ENCODE assay signal across 29 cellular contexts in the genomic region with DNA sequence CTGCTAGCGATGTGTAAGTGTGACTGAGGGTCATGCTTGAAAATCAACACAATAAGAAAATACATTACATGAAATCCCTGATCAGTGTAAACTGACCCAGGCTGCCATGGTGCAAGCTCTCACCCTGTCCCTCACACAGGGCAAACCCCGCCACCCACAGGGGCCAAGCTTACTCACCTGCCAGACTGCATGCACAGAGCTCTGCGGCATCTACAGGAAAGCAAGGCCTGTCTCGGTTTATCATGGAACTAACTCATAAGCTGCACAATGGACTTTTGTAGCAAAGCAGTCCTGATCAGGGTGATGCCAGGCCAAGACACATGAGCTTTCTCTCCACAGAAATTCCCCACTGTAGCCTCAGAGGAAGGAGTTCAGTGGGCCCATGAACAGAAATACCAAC. TPM values are rescaled to one million over a fixed set of nuclear protein-coding genes. Genes with fewer than 3 reads are reported as not detected.
DNase-seq lines count a peak whose midpoint lies in the region; ATAC-seq and TF ChIP-seq lines count a peak whose summit lies in the region.
"Had no signal": no experiment of that assay in that cellular context is flagged by ENCODE, and none has a peak within 500 bp of the region (broad histone marks: within the 10 kb centered on the region; RNA-seq: fewer than 3 reads in every experiment).

No MANE protein-coding gene starts in this region.

- no peak overlapping the region for H4K12ac ChIP-seq in trophoblast cell (ENCODE audit: low read depth, low read length)

- H3K36me3 ChIP-seq in HUES64 (ENCODE audit: insufficient read depth, low read length) (peaks cover 5% of the 10 kb centered on the region; the same call in 1 of the 2 replicates), endodermal cell (ENCODE audit: control insufficient read depth, insufficient read depth, low read length) (peaks cover 8% of the 10 kb centered on the region), trophoblast cell (ENCODE audit: control insufficient read depth in 1 of 2, insufficient read depth in 2 of 2, low read length in 2 of 2) (peaks cover 26 to 35% of the 10 kb centered on the region in 2 experiments), HAP-1 (replicated peaks) (peaks cover 10% of the 10 kb centered on the region)
- H3K36me3 ChIP-seq: breast epithelium had no signal

- H4K91ac ChIP-seq in trophoblast cell (ENCODE audit: low read depth, low read length) = no peak overlapping the region

- no peak overlapping the region for H3K23ac ChIP-seq in trophoblast cell (ENCODE audit: low read length)

- TF ChIP-seq CTCF in endodermal cell (conservative IDR thresholded peaks at IDR 0.05) = no peak

- H3K4me2 ChIP-seq in trophoblast cell (ENCODE audit: low read length) = no peak overlapping the region

- H3K4me1 ChIP-seq in HUES64 (ENCODE audit: insufficient read depth, low read length) (peaks cover 18% of the 10 kb centered on the region; the same call in 1 of the 2 replicates), endodermal cell (ENCODE audit: control insufficient read depth, insufficient read depth, low read length) (no peaks in the 10 kb centered on the region), trophoblast cell (ENCODE audit: control insufficient read depth in 1 of 2, insufficient read depth in 2 of 2, low read length in 2 of 2) (peaks cover 2 to 5% of the 10 kb centered on the region in 2 experiments), HAP-1 (no peaks in the 10 kb centered on the region)

- peak overlapping the region; percentile 30 for H3K27ac Mint-ChIP-seq in endodermal cell
- H3K27ac Mint-ChIP-seq: activated naive CD4-positive, alpha-beta T cell treated with anti-CD3 and anti-CD28 coated beads, Interleukin-2, amount 50 U/mL, for 24 hours; activated T-helper 17 cell treated with anti-CD3 and anti-CD28 coated beads, Interleukin-2, amount 50 U/mL, for 72 hours; stimulated activated memory B cell treated with anti-CD40 and anti-IgM and Interleukin-4, amounts not matched to agents 10 μg/mL and 1 μg/mL and 100 μg/mL, for 72 hours had no signal

- no peak overlapping the region for H2AK5ac ChIP-seq in trophoblast cell (ENCODE audit: low read length)

- 93% methylated on average over 4 of the region's 4 CpGs for WGBS in HUES64
- WGBS in endodermal cell (ENCODE audit: insufficient coverage in 1 of 2, insufficient read length in 1 of 2), 2 experiments = 92 to 97% methylated on average over 3 to 4 of the region's 4 CpGs
- no CpG with 5 or more reads among the region's 4 CpGs for WGBS in trophoblast cell (ENCODE audit: extremely low coverage, insufficient coverage, insufficient read length)

- no peak overlapping the region for H2BK12ac ChIP-seq in trophoblast cell (ENCODE audit: low read length)

- peaks cover 12% of the 10 kb centered on the region for H3K4me1 Mint-ChIP-seq in endodermal cell

- H3K4me3 ChIP-seq in HUES64 (ENCODE audit: low read length) (no peak overlapping the region), endodermal cell (ENCODE audit: low read length) (no peak overlapping the region), trophoblast cell (ENCODE audit: low read depth, low read length) (no peak overlapping the region), HAP-1 (no peak overlapping the region)
- H3K4me3 ChIP-seq: BLaER1, breast epithelium, coronary artery, GM12878, K562 had no signal

- H3K27me3 ChIP-seq in HUES64 (ENCODE audit: insufficient read depth, low read length) (no peaks in the 10 kb centered on the region), endodermal cell (ENCODE audit: control insufficient read depth, insufficient read depth, low read length, poor library complexity, severe bottlenecking) (no peaks in the 10 kb centered on the region), trophoblast cell (ENCODE audit: insufficient read depth, low read length) (no peaks in the 10 kb centered on the region), HAP-1 (ENCODE audit: low read depth) (no peaks in the 10 kb centered on the region)
- H3K27me3 ChIP-seq: BLaER1, breast epithelium had no signal

- ATAC-seq in HG03175 (IDR thresholded peaks at IDR 0.05; ENCODE audit: unreplicated experiment) (no peak), GM18909 (IDR thresholded peaks at IDR 0.05; ENCODE audit: poor library complexity, unreplicated experiment) (no peak)
- ATAC-seq: activated T-helper 17 cell treated with anti-CD3 and anti-CD28 coated beads, Interleukin-2, amount 50 U/mL, for 72 hours; GM12878; K562; left lobe of liver; PC-3; Right ventricle myocardium inferior; stimulated activated memory B cell treated with anti-CD40 and anti-IgM and Interleukin-4, amounts not matched to agents 10 μg/mL and 1 μg/mL and 100 μg/mL, for 72 hours; T-helper 17 cell had no signal

- H3K27ac ChIP-seq in HUES64 (ENCODE audit: low read depth, low read length) (no peak overlapping the region), endodermal cell (ENCODE audit: low read depth, low read length) (no peak overlapping the region), trophoblast cell (ENCODE audit: low read depth, low read length) (no peak overlapping the region)
- H3K27ac ChIP-seq: BLaER1, breast epithelium, coronary artery had no signal

- 0 out of 2 replicates have a peak overlapping the region, but pooled peaks have one; percentile 42 for H3K9ac ChIP-seq in HUES64 (ENCODE audit: low read depth, low read length)
- H3K9ac ChIP-seq in endodermal cell (ENCODE audit: extremely low read depth, low read length, poor library complexity, severe bottlenecking) = no peak overlapping the region
- H3K9ac ChIP-seq in trophoblast cell (ENCODE audit: low read length) = no peak overlapping the region
- H3K9ac ChIP-seq: BLaER1 had no signal

- no peaks in the 10 kb centered on the region for H3K79me1 ChIP-seq in trophoblast cell (ENCODE audit: low read length)

- no peak overlapping the region for H2AFZ ChIP-seq in trophoblast cell (ENCODE audit: insufficient read depth, low read length, poor library complexity)

- in situ Hi-C loops in HAP-1 (cut with MboI; ENCODE audit: low sequenced_read_pairs) = no loop called here

- no peaks in the 10 kb centered on the region for H3K9me3 Mint-ChIP-seq in endodermal cell
- H3K9me3 Mint-ChIP-seq: activated naive CD4-positive, alpha-beta T cell treated with anti-CD3 and anti-CD28 coated beads, Interleukin-2, amount 50 U/mL, for 24 hours; activated T-helper 17 cell treated with anti-CD3 and anti-CD28 coated beads, Interleukin-2, amount 50 U/mL, for 72 hours; stimulated activated memory B cell treated with anti-CD40 and anti-IgM and Interleukin-4, amounts not matched to agents 10 μg/mL and 1 μg/mL and 100 μg/mL, for 72 hours had no signal

- DNase-seq in COLO829 (ENCODE audit: low spot score) = peak; percentile 34
- no peak for DNase-seq in endodermal cell
- no peak for DNase-seq in trophoblast cell
- DNase-seq in NCI-H82 (lab: John Stamatoyannopoulos, UW) = no peak
- DNase-seq in HAP-1 (ENCODE audit: low spot score in 2 of 2) = no peak
- DNase-seq: activated CD4-positive, alpha-beta T cell treated with anti-CD3 and anti-CD28 coated beads, Interleukin-2, amount 50 U/mL, for 48 hours; activated CD4-positive, CD25-positive, alpha-beta regulatory T cell treated with anti-CD3 and anti-CD28 coated beads, Interleukin-2, amount 50 U/mL, for 72 hours; amniotic stem cell; effector memory CD4-positive, alpha-beta T cell; NCI-H1092 treated with DMSO at 0.1 percent for 48 hours; NCI-H187 treated with DMSO at 0.1 percent for 48 hours; NCI-H524; NK-92 treated with Interleukin-12 subunit alpha and Interleukin-12 subunit beta, amount 100 ng/mL, for 24 hours; occipital lobe; PC-3; T-helper 17 cell had no signal

- H3K4ac ChIP-seq in trophoblast cell (ENCODE audit: low read depth, low read length) = peak overlapping the region; percentile 25

- H3K9me3 ChIP-seq in HUES64 (ENCODE audit: insufficient read depth, low read depth, low read length) (no peaks in the 10 kb centered on the region), endodermal cell (ENCODE audit: control insufficient read depth, low read length) (no peaks in the 10 kb centered on the region), trophoblast cell (ENCODE audit: insufficient read depth, low read depth, low read length) (no peaks in the 10 kb centered on the region), HAP-1 (no peaks in the 10 kb centered on the region)
- H3K9me3 ChIP-seq: BLaER1, breast epithelium had no signal

- H3K27me3 Mint-ChIP-seq in endodermal cell (ENCODE audit: insufficient read depth) = no peaks in the 10 kb centered on the region
- H3K27me3 Mint-ChIP-seq: activated naive CD4-positive, alpha-beta T cell treated with anti-CD3 and anti-CD28 coated beads, Interleukin-2, amount 50 U/mL, for 24 hours; activated T-helper 17 cell treated with anti-CD3 and anti-CD28 coated beads, Interleukin-2, amount 50 U/mL, for 72 hours; stimulated activated memory B cell treated with anti-CD40 and anti-IgM and Interleukin-4, amounts not matched to agents 10 μg/mL and 1 μg/mL and 100 μg/mL, for 72 hours; T-helper 17 cell had no signal

- peaks cover 11% of the 10 kb centered on the region for H3K36me3 Mint-ChIP-seq in endodermal cell (ENCODE audit: low read depth)

- H4K8ac ChIP-seq in trophoblast cell (ENCODE audit: low read depth, low read length) = no peak overlapping the region

- no peak overlapping the region for H3K14ac ChIP-seq in trophoblast cell (ENCODE audit: low read length)

- H3K18ac ChIP-seq in trophoblast cell (ENCODE audit: low read length) = no peak overlapping the region

- no peak overlapping the region for H2BK120ac ChIP-seq in trophoblast cell (ENCODE audit: insufficient read depth, low read length, poor library complexity)

- H3K79me2 ChIP-seq in trophoblast cell (ENCODE audit: control insufficient read depth, insufficient read depth, low read length, poor library complexity) = peaks cover 7% of the 10 kb centered on the region

- no peak overlapping the region for H2BK5ac ChIP-seq in trophoblast cell (ENCODE audit: low read depth, low read length, poor library complexity)

- H3K4me3 Mint-ChIP-seq in endodermal cell = no peak overlapping the region
- H3K4me3 Mint-ChIP-seq: activated naive CD4-positive, alpha-beta T cell treated with anti-CD3 and anti-CD28 coated beads, Interleukin-2, amount 50 U/mL, for 24 hours; activated T-helper 17 cell treated with anti-CD3 and anti-CD28 coated beads, Interleukin-2, amount 50 U/mL, for 72 hours; stimulated activated memory B cell treated with anti-CD40 and anti-IgM and Interleukin-4, amounts not matched to agents 10 μg/mL and 1 μg/mL and 100 μg/mL, for 72 hours; T-helper 17 cell had no signal

RNA-seq across cellular contexts. Expression of a gene that starts 9.7 kb away (rescaled TPM):
- polyA plus RNA-seq in HUES64 (2013, experiment 1 of 2) = 7.0 TPM
- 8.1 TPM for polyA plus RNA-seq in HUES64 (2013, experiment 2 of 2)
- total RNA-seq in endodermal cell = 1 to 10 TPM; 9.3 TPM
- polyA plus RNA-seq in endodermal cell (2013, experiment 1 of 2) = 8.8 TPM
- polyA plus RNA-seq in endodermal cell (2013, experiment 2 of 2) = 8.6 TPM
- 7.8 and 8.4 TPM in 2 replicates for polyA plus RNA-seq in trophoblast cell (2013)
